ENCODE assay signal across 17 cellular contexts in the genomic region with DNA sequence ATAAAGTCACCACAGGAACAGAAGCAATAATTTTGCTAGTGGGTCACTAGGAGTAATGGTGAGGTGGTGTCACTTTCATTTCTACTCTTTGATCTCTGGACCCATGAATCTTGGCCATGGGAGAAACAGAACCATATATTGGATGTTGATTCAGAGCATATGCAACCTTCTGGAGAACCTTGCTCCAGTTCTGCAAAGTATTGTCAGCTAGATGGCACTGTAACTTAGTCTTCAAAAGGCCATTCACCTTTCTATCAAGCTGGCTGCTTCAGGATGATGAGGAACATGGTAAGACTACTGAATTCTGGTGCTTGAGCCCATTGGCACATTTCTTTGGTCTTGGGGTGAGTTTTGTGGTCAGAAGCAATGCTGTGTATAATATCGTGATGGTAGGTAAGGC.
DNase-seq lines count a peak whose midpoint lies in the region; ATAC-seq and TF ChIP-seq lines count a peak whose summit lies in the region.
"Had no signal": no experiment of that assay in that cellular context is flagged by ENCODE, and none has a peak within 500 bp of the region (broad histone marks: within the 10 kb centered on the region; RNA-seq: fewer than 3 reads in every experiment).

No MANE protein-coding gene starts in this region.

- POLR2A ChIA-PET in A673 (lab: Charles Lee; ENCODE audit: low non-redundant PET) = no interaction called here

- intact Hi-C loops in A673 (cut with micrococcal nuclease; ENCODE audit: unreplicated experiment) = loop anchor here (5.0 kb wide), 1 partner anchor 175 kb away; no protein-coding TSS in a partner anchor

- H3K4me1 ChIP-seq in A673 (ENCODE audit: insufficient read depth, low read length, poor library complexity, severe bottlenecking) = no peaks in the 10 kb centered on the region
- H3K4me1 ChIP-seq: BLaER1 had no signal

- no peaks in the 10 kb centered on the region for H3K36me3 ChIP-seq in A673 (ENCODE audit: insufficient read depth, low read length, poor library complexity, severe bottlenecking)
- H3K36me3 ChIP-seq: BLaER1 had no signal

- peak; percentile 10 for DNase-seq in A673 (ENCODE audit: low spot score)
- no peak for DNase-seq in GM13977 (ENCODE audit: low spot score)
- peak; percentile 40 for DNase-seq in SK-MEL-5 (ENCODE audit: low read depth, low spot score)
- DNase-seq in fibroblast of pulmonary artery (ENCODE audit: low read depth) = no peak
- no peak for DNase-seq in NCI-H345 treated with DMSO at 0.1 percent for 48 hours (lab: John Stamatoyannopoulos, UW; ENCODE audit: unreplicated experiment)
- DNase-seq in T-helper 9 cell = no peak
- DNase-seq: activated naive CD8-positive, alpha-beta T cell treated with anti-CD3 and anti-CD28 coated beads, Interleukin-2, amount 50 U/mL, for 24 hours; effector CD4-positive, alpha-beta T cell; left cardiac atrium; naive B cell; NCI-H1694; NK-92 treated with Interleukin-12 subunit alpha and Interleukin-12 subunit beta, amount 100 ng/mL, for 24 hours; stimulated activated naive CD4-positive, alpha-beta T cell treated with Interleukin-2 at 50 U/mL for 16 hours had no signal

- in situ Hi-C loops in GM13977 (cut with MboI; ENCODE audit: low pct_unique_long_range_greater_than_20kb, low sequenced_read_pairs, unreplicated experiment) (no loop called here), SK-MEL-5 (cut with HindIII; ENCODE audit: low pct_unique_long_range_greater_than_20kb, low sequenced_read_pairs) (no loop called here)

- peak; percentile 28; the same call in 1 of the 2 replicates for TF ChIP-seq CTCF in A673 (conservative IDR thresholded peaks at IDR 0.05; ENCODE audit: low read depth, low read length)
- peak; percentile 18 for TF ChIP-seq CTCF in GM13977 (IDR thresholded peaks at IDR 0.05; ENCODE audit: extremely low read depth, insufficient read depth, missing control alignments)
- TF ChIP-seq CTCF in fibroblast of pulmonary artery (IDR thresholded peaks at IDR 0.05; ENCODE audit: low read length, missing control alignments) = peak; percentile 25

- H3K27ac ChIP-seq in A673 (ENCODE audit: low read depth, low read length, poor library complexity, severe bottlenecking) = no peak overlapping the region
- H3K27ac ChIP-seq: BLaER1 had no signal

- H3K9me3 ChIP-seq in A673 (ENCODE audit: low read depth, low read length, poor library complexity, severe bottlenecking) = no peaks in the 10 kb centered on the region
- H3K9me3 ChIP-seq: BLaER1 had no signal

- no peak for ATAC-seq in HG03469 (IDR thresholded peaks at IDR 0.05; ENCODE audit: unreplicated experiment)
- ATAC-seq in GM18873 (IDR thresholded peaks at IDR 0.05; ENCODE audit: low FRiP score, unreplicated experiment) = no peak
- ATAC-seq: activated CD4-positive, CD25-positive, alpha-beta regulatory T cell treated with anti-CD3 and anti-CD28 coated beads, Interleukin-2, amount 50 U/mL, for 24 hours; activated naive CD8-positive, alpha-beta T cell treated with anti-CD3 and anti-CD28 coated beads, Interleukin-2, amount 50 U/mL, for 24 hours; left cardiac atrium had no signal

- H3K4me3 ChIP-seq in A673 (ENCODE audit: low read depth, low read length, poor library complexity, severe bottlenecking) = no peak overlapping the region
- H3K4me3 ChIP-seq in fibroblast of pulmonary artery (replicated peaks; ENCODE audit: low read depth, low read length) = no peak overlapping the region
- H3K4me3 ChIP-seq: BLaER1 had no signal

- BruUV-seq in A673 (replicated peaks; lab: Mats Ljungman, UMichigan) = no TSS peak

- H3K27me3 ChIP-seq in A673 (replicated peaks; ENCODE audit: insufficient read depth, low read depth, low read length, poor library complexity) = no peaks in the 10 kb centered on the region
- H3K27me3 ChIP-seq: BLaER1 had no signal

- CTCF ChIA-PET in A673 (lab: Charles Lee) = no interaction called here

Comparison
In these comparisons a context has a peak if more than half of its experiments do, and no peak if none do; other contexts are left out.
1. DNase-seq: peak in A673 (single experiment) and SK-MEL-5 (single experiment); none in GM13977 (single experiment), fibroblast of pulmonary artery (single experiment), NCI-H345 treated with DMSO at 0.1 percent for 48 hours (single experiment) and T-helper 9 cell (single experiment).
2. Peak in every context shown above with its lines, with median percentiles within 50 percentile points of each other: CTCF ChIP-seq.